In genomic region chr7:24908757-24909156, GRCh38 we compare ENCODE assay signal across 23 cellular contexts.
"Had no signal": no experiment of that assay in that cellular context is flagged by ENCODE, and none has a peak within 500 bp of the region (broad histone marks: within the 10 kb centered on the region; RNA-seq: fewer than 3 reads in every experiment).

No MANE protein-coding gene starts in this region.

- H3K27me3 Mint-ChIP-seq: activated CD4-positive, alpha-beta T cell treated with anti-CD3 and anti-CD28 coated beads, Interleukin-2, amount 10 ng/mL, durations not matched to agents 7 days and 5 days; dendritic cell treated with granulocyte-macrophage colony-stimulating factor and Interleukin-4, amounts not matched to agents 40 ng/mL and 50 ng/mL, for 4 days; natural killer cell treated with Interleukin-12 subunit alpha and Interleukin-12 subunit beta and Interleukin-15 and Interleukin-18, amount 100 ng/mL, for 72 hours had no signal

- H3K36me3 Mint-ChIP-seq: natural killer cell treated with Interleukin-12 subunit alpha and Interleukin-12 subunit beta and Interleukin-15 and Interleukin-18, amount 100 ng/mL, for 72 hours had no signal

- H3K9me3 Mint-ChIP-seq: activated CD4-positive, alpha-beta T cell treated with anti-CD3 and anti-CD28 coated beads, Interleukin-2, amount 10 ng/mL, durations not matched to agents 7 days and 5 days; dendritic cell treated with granulocyte-macrophage colony-stimulating factor and Interleukin-4, amounts not matched to agents 40 ng/mL and 50 ng/mL, for 4 days; natural killer cell treated with Interleukin-12 subunit alpha and Interleukin-12 subunit beta and Interleukin-15 and Interleukin-18, amount 100 ng/mL, for 72 hours had no signal

- H3K4me3 ChIP-seq: left ventricle myocardium inferior, pancreas, psoas muscle, right atrium auricular region, upper lobe of left lung had no signal

- H3K4me3 Mint-ChIP-seq: activated CD4-positive, alpha-beta T cell treated with anti-CD3 and anti-CD28 coated beads, Interleukin-2, amount 10 ng/mL, durations not matched to agents 7 days and 5 days; activated CD8-positive, alpha-beta T cell treated with anti-CD3 and anti-CD28 coated beads, Interleukin-2, amount 10 ng/mL, durations not matched to agents 7 days and 5 days; activated T-helper 1 cell treated with anti-CD3 and anti-CD28 coated beads, Interleukin-12 subunit alpha, Interleukin-12 subunit beta, Interleukin-2, Interleukin-4 antibody, amounts not matched to agents 30 ng/mL and 10 ng/mL and 1 ng/mL, durations not matched to agents 14 hours and 24 hours and 36 hours; dendritic cell treated with granulocyte-macrophage colony-stimulating factor and Interleukin-4, amounts not matched to agents 40 ng/mL and 50 ng/mL, for 4 days; natural killer cell treated with Interleukin-12 subunit alpha and Interleukin-12 subunit beta and Interleukin-15 and Interleukin-18, amount 100 ng/mL, for 72 hours had no signal

- H3K27ac ChIP-seq: left ventricle myocardium inferior, neutrophil, pancreas, psoas muscle, right atrium auricular region, upper lobe of left lung had no signal

- H3K36me3 ChIP-seq: brain microvascular endothelial cell, left ventricle myocardium inferior, neutrophil, pancreas, right atrium auricular region, spleen, upper lobe of left lung had no signal

- DNase-seq: activated CD4-positive, alpha-beta T cell treated with anti-CD3 and anti-CD28 coated beads, Interleukin-2, amount 10 ng/mL, durations not matched to agents 7 days and 5 days; activated CD8-positive, alpha-beta T cell treated with anti-CD3 and anti-CD28 coated beads, Interleukin-2, amount 10 ng/mL, durations not matched to agents 7 days and 5 days; activated gamma-delta T cell; activated naive CD4-positive, alpha-beta T cell treated with anti-CD3 and anti-CD28 coated beads, Interleukin-2, amount 50 U/mL, for 16 hours; aorta; brain microvascular endothelial cell; caudate nucleus; effector CD4-positive, alpha-beta T cell; foreskin melanocyte; left ventricle myocardium inferior; midbrain; pancreas; psoas muscle; spleen; stimulated activated CD4-positive, alpha-beta T cell treated with anti-CD3 and anti-CD28 coated beads, Interleukin-4, amount 100 ng/mL, for 1 hour; stimulated activated naive CD4-positive, alpha-beta T cell; upper lobe of left lung had no signal

- H3K27me3 ChIP-seq: brain microvascular endothelial cell, neutrophil, pancreas, right atrium auricular region, spleen, upper lobe of left lung had no signal

- ATAC-seq: activated CD8-positive, alpha-beta T cell treated with anti-CD3 and anti-CD28 coated beads, Interleukin-2, amount 10 ng/mL, durations not matched to agents 7 days and 5 days; esophagus mucosa; natural killer cell treated with Interleukin-12 subunit alpha and Interleukin-12 subunit beta and Interleukin-15 and Interleukin-18, amount 100 ng/mL, for 72 hours; pancreas; psoas muscle had no signal

- H3K9me3 ChIP-seq: left ventricle myocardium inferior, neutrophil, pancreas, psoas muscle, right atrium auricular region, spleen, upper lobe of left lung had no signal

- H3K27ac Mint-ChIP-seq: activated CD4-positive, alpha-beta T cell treated with anti-CD3 and anti-CD28 coated beads, Interleukin-2, amount 10 ng/mL, durations not matched to agents 7 days and 5 days; activated CD8-positive, alpha-beta T cell treated with anti-CD3 and anti-CD28 coated beads, Interleukin-2, amount 10 ng/mL, durations not matched to agents 7 days and 5 days; activated T-helper 1 cell treated with anti-CD3 and anti-CD28 coated beads, Interleukin-12 subunit alpha, Interleukin-12 subunit beta, Interleukin-2, Interleukin-4 antibody, amounts not matched to agents 30 ng/mL and 10 ng/mL and 1 ng/mL, durations not matched to agents 14 hours and 24 hours and 36 hours; dendritic cell treated with granulocyte-macrophage colony-stimulating factor and Interleukin-4, amounts not matched to agents 40 ng/mL and 50 ng/mL, for 4 days; natural killer cell treated with Interleukin-12 subunit alpha and Interleukin-12 subunit beta and Interleukin-15 and Interleukin-18, amount 100 ng/mL, for 72 hours had no signal
